Comparison of ENCODE assay signal across 20 cellular contexts in genomic region chr10:100391163-100392002, GRCh38. TPM values are rescaled to one million over a fixed set of nuclear protein-coding genes. Genes with fewer than 3 reads are reported as not detected.
DNase-seq lines count a peak whose midpoint lies in the region; ATAC-seq, FAIRE-seq and TF ChIP-seq lines count a peak whose summit lies in the region.
"Had no signal": no experiment of that assay in that cellular context is flagged by ENCODE, and none has a peak within 500 bp of the region (broad histone marks: within the 10 kb centered on the region; RNA-seq: fewer than 3 reads in every experiment).

No MANE protein-coding gene starts in this region.

- DNase-seq in activated CD4-positive, alpha-beta memory T cell treated with anti-CD3 and anti-CD28 coated beads for 36 hours = peak; percentile 16
- DNase-seq in activated CD4-positive, alpha-beta memory T cell treated with anti-CD3 and anti-CD28 coated beads, Interleukin-2, amount 10 ng/mL, durations not matched to agents 7 days and 5 days = no peak
- no peak for DNase-seq in A549 (ENCODE audit: low read depth in 1 of 2, low spot score in 1 of 2)
- DNase-seq in activated T-helper 2 cell treated with anti-CD3 and anti-CD28 coated beads, Interferon-gamma antibody, Interleukin-2, Interleukin-4, amounts not matched to agents 10 μg/mL and 5 μg/mL and 100 μg/mL, durations not matched to agents 14 hours and 24 hours and 36 hours (ENCODE audit: low spot score) = no peak
- DNase-seq in ovary = no peak
- DNase-seq in DMS79 treated with DMSO at 0.1 percent for 48 hours (lab: John Stamatoyannopoulos, UW) = no peak
- DNase-seq: GDM1, Karpas-422, MV-4-11, NCI-H1105 treated with DMSO at 0.1 percent for 48 hours, NCI-H1694 treated with DMSO at 0.1 percent for 48 hours, NCI-H2107, NCI-H446 treated with DMSO at 0.1 percent for 48 hours, NCI-H526 treated with DMSO at 0.1 percent for 48 hours, OCI-M1, SJCRH30 had no signal

- H3K27ac Mint-ChIP-seq in activated CD4-positive, alpha-beta memory T cell treated with anti-CD3 and anti-CD28 coated beads for 36 hours = peak overlapping the region; percentile 38
- H3K27ac Mint-ChIP-seq in activated CD4-positive, alpha-beta memory T cell treated with anti-CD3 and anti-CD28 coated beads, Interleukin-2, amount 10 ng/mL, durations not matched to agents 7 days and 5 days = no peak overlapping the region
- H3K27ac Mint-ChIP-seq in activated T-helper 2 cell treated with anti-CD3 and anti-CD28 coated beads, Interferon-gamma antibody, Interleukin-2, Interleukin-4, amounts not matched to agents 10 μg/mL and 5 μg/mL and 100 μg/mL, durations not matched to agents 14 hours and 24 hours and 36 hours = peak overlapping the region; percentile 43
- H3K27ac Mint-ChIP-seq: IgD-negative memory B cell had no signal

- intact Hi-C loops in activated CD4-positive, alpha-beta memory T cell treated with anti-CD3 and anti-CD28 coated beads for 36 hours (cut with micrococcal nuclease) = loop anchor here (1.0 kb wide), 1 partner anchor 18 kb away; no protein-coding TSS in a partner anchor
- intact Hi-C loops in activated T-helper 2 cell treated with anti-CD3 and anti-CD28 coated beads, Interferon-gamma antibody, Interleukin-2, Interleukin-4, amounts not matched to agents 10 μg/mL and 5 μg/mL and 100 μg/mL, durations not matched to agents 14 hours and 24 hours and 36 hours (cut with micrococcal nuclease) = loop anchor here (1.0 to 5.0 kb wide), 2 partner anchors 18 to 44 kb away; partner anchors contain the start of gene SCD
- intact Hi-C loops in ovary (cut with DNase I) = no loop called here

- H3K4me1 ChIP-seq in A549 = peaks cover 42% of the 10 kb centered on the region
- H3K4me1 ChIP-seq in ovary (ENCODE audit: insufficient read depth) = peaks cover 16% of the 10 kb centered on the region
- H3K4me1 ChIP-seq: SJCRH30 had no signal

- peaks cover 16% of the 10 kb centered on the region for H3K4me1 Mint-ChIP-seq in activated CD4-positive, alpha-beta memory T cell treated with anti-CD3 and anti-CD28 coated beads for 36 hours (ENCODE audit: low read depth)
- H3K4me1 Mint-ChIP-seq in activated CD4-positive, alpha-beta memory T cell treated with anti-CD3 and anti-CD28 coated beads, Interleukin-2, amount 10 ng/mL, durations not matched to agents 7 days and 5 days = peaks cover 18% of the 10 kb centered on the region
- H3K4me1 Mint-ChIP-seq in activated T-helper 2 cell treated with anti-CD3 and anti-CD28 coated beads, Interferon-gamma antibody, Interleukin-2, Interleukin-4, amounts not matched to agents 10 μg/mL and 5 μg/mL and 100 μg/mL, durations not matched to agents 14 hours and 24 hours and 36 hours (ENCODE audit: low read depth) = peaks cover 15% of the 10 kb centered on the region

- no peaks in the 10 kb centered on the region for H3K9me3 ChIP-seq in A549
- H3K9me3 ChIP-seq in ovary = peaks cover 0 to 9% of the 10 kb centered on the region in 2 donors
- H3K9me3 ChIP-seq: SJCRH30 had no signal

- POLR2A ChIA-PET in activated CD4-positive, alpha-beta memory T cell treated with anti-CD3 and anti-CD28 coated beads for 36 hours (lab: Charles Lee) = interaction anchor here (1.5 to 1.6 kb wide), 2 partner anchors 21 to 23 kb away, joined by 4 read pairs; no protein-coding TSS in a partner anchor
- POLR2A ChIA-PET in activated CD4-positive, alpha-beta memory T cell treated with anti-CD3 and anti-CD28 coated beads, Interleukin-2, amount 10 ng/mL, durations not matched to agents 7 days and 5 days (lab: Charles Lee) = interaction anchor here (0.7 to 2.0 kb wide), 3 partner anchors 18 to 44 kb away, joined by 3 to 10 read pairs (median 7); partner anchors contain the start of gene SCD
- POLR2A ChIA-PET in A549 (lab: Yijun Ruan, JAX) = interaction anchor here (1.7 kb wide), 1 partner anchor 18 kb away, joined by 5 read pairs; no protein-coding TSS in a partner anchor

- peak overlapping the region; percentile 44; the same call in 2 of the 3 replicates for H3K4me2 ChIP-seq in A549

- no peak for FAIRE-seq in A549 (lab: Jason Lieb, UNC)
- FAIRE-seq: H1, RCC 7860 had no signal

- no peaks in the 10 kb centered on the region for H3K9me3 Mint-ChIP-seq in activated CD4-positive, alpha-beta memory T cell treated with anti-CD3 and anti-CD28 coated beads for 36 hours
- H3K9me3 Mint-ChIP-seq in activated CD4-positive, alpha-beta memory T cell treated with anti-CD3 and anti-CD28 coated beads, Interleukin-2, amount 10 ng/mL, durations not matched to agents 7 days and 5 days = no peaks in the 10 kb centered on the region
- H3K9me3 Mint-ChIP-seq in activated T-helper 2 cell treated with anti-CD3 and anti-CD28 coated beads, Interferon-gamma antibody, Interleukin-2, Interleukin-4, amounts not matched to agents 10 μg/mL and 5 μg/mL and 100 μg/mL, durations not matched to agents 14 hours and 24 hours and 36 hours = no peaks in the 10 kb centered on the region

- TF ChIP-seq RAD21 in A549 (conservative IDR thresholded peaks at IDR 0.05 in 1 of 2, IDR thresholded peaks at IDR 0.05 in 1 of 2) = no peak

- TF ChIP-seq POLR2A in A549 (IDR thresholded peaks at IDR 0.05; ENCODE audit: low read length) (no peak), ovary (IDR thresholded peaks at IDR 0.05) (no peak)

- 84% methylated on average over 4 of the region's 4 CpGs for WGBS in A549 (ENCODE audit: missing lambda C conversion rate)
- 35 to 43% (median 39%) methylated on average over 4 of the region's 4 CpGs for WGBS in ovary, 3 donors

- H3K36me3 Mint-ChIP-seq in activated CD4-positive, alpha-beta memory T cell treated with anti-CD3 and anti-CD28 coated beads for 36 hours = peaks cover 8% of the 10 kb centered on the region
- peaks cover 16% of the 10 kb centered on the region for H3K36me3 Mint-ChIP-seq in activated CD4-positive, alpha-beta memory T cell treated with anti-CD3 and anti-CD28 coated beads, Interleukin-2, amount 10 ng/mL, durations not matched to agents 7 days and 5 days (ENCODE audit: low read depth)
- H3K36me3 Mint-ChIP-seq in activated T-helper 2 cell treated with anti-CD3 and anti-CD28 coated beads, Interferon-gamma antibody, Interleukin-2, Interleukin-4, amounts not matched to agents 10 μg/mL and 5 μg/mL and 100 μg/mL, durations not matched to agents 14 hours and 24 hours and 36 hours (ENCODE audit: low read depth) = peaks cover 12% of the 10 kb centered on the region
- H3K36me3 Mint-ChIP-seq: IgD-negative memory B cell had no signal

- H3K27ac ChIP-seq in A549 = peak overlapping the region; percentile 49 to 53; a peak in 3 of 6 replicates
- H3K27ac ChIP-seq in ovary = peak overlapping the region; percentile 51 to 72
- H3K27ac ChIP-seq: SJCRH30 had no signal

- CTCF ChIA-PET in activated CD4-positive, alpha-beta memory T cell treated with anti-CD3 and anti-CD28 coated beads for 36 hours (lab: Charles Lee) = interaction anchor here (1.4 kb wide), 1 partner anchor 21 kb away, joined by 4 read pairs; no protein-coding TSS in a partner anchor
- CTCF ChIA-PET in activated CD4-positive, alpha-beta memory T cell treated with anti-CD3 and anti-CD28 coated beads, Interleukin-2, amount 10 ng/mL, durations not matched to agents 7 days and 5 days (lab: Charles Lee) = interaction anchor here (0.8 to 1.3 kb wide), 2 partner anchors 21 to 55 kb away, joined by 3 to 5 read pairs; no protein-coding TSS in a partner anchor
- CTCF ChIA-PET in A549 (lab: Yijun Ruan, JAX) = interaction anchor here (0.8 to 1.3 kb wide), 3 partner anchors 43 to 52 kb away, joined by 3 read pairs; partner anchors contain the start of gene SCD

- no peaks in the 10 kb centered on the region for H3K27me3 Mint-ChIP-seq in activated CD4-positive, alpha-beta memory T cell treated with anti-CD3 and anti-CD28 coated beads for 36 hours
- no peaks in the 10 kb centered on the region for H3K27me3 Mint-ChIP-seq in activated CD4-positive, alpha-beta memory T cell treated with anti-CD3 and anti-CD28 coated beads, Interleukin-2, amount 10 ng/mL, durations not matched to agents 7 days and 5 days
- no peaks in the 10 kb centered on the region for H3K27me3 Mint-ChIP-seq in activated T-helper 2 cell treated with anti-CD3 and anti-CD28 coated beads, Interferon-gamma antibody, Interleukin-2, Interleukin-4, amounts not matched to agents 10 μg/mL and 5 μg/mL and 100 μg/mL, durations not matched to agents 14 hours and 24 hours and 36 hours (ENCODE audit: low read depth)

- H3K4me3 Mint-ChIP-seq in activated CD4-positive, alpha-beta memory T cell treated with anti-CD3 and anti-CD28 coated beads for 36 hours = no peak overlapping the region
- no peak overlapping the region for H3K4me3 Mint-ChIP-seq in activated CD4-positive, alpha-beta memory T cell treated with anti-CD3 and anti-CD28 coated beads, Interleukin-2, amount 10 ng/mL, durations not matched to agents 7 days and 5 days
- no peak overlapping the region for H3K4me3 Mint-ChIP-seq in activated T-helper 2 cell treated with anti-CD3 and anti-CD28 coated beads, Interferon-gamma antibody, Interleukin-2, Interleukin-4, amounts not matched to agents 10 μg/mL and 5 μg/mL and 100 μg/mL, durations not matched to agents 14 hours and 24 hours and 36 hours (ENCODE audit: low read depth)
- H3K4me3 Mint-ChIP-seq: IgD-negative memory B cell had no signal

- no peak overlapping the region for H3K4me3 ChIP-seq in A549
- H3K4me3 ChIP-seq in ovary = no peak overlapping the region
- H3K4me3 ChIP-seq: SJCRH30 had no signal

- ATAC-seq in A549 (no peak), HG02588 (IDR thresholded peaks at IDR 0.05; ENCODE audit: unreplicated experiment) (no peak)

- no peaks in the 10 kb centered on the region for H3K36me3 ChIP-seq in ovary
- H3K36me3 ChIP-seq: SJCRH30 had no signal

- no peak for TF ChIP-seq CTCF in A549 (IDR thresholded peaks at IDR 0.05)
- TF ChIP-seq CTCF in ovary (IDR thresholded peaks at IDR 0.05) = no peak

- H3K27me3 ChIP-seq in ovary = no peaks in the 10 kb centered on the region
- H3K27me3 ChIP-seq: SJCRH30 had no signal

- TF ChIP-seq EP300 in A549 (IDR thresholded peaks at IDR 0.05) (no peak), ovary (IDR thresholded peaks at IDR 0.05) (no peak)

RNA-seq across cellular contexts. Expression of gene SCD, which starts 44.4 kb away (rescaled TPM):
- 100 to 1,000 TPM; 156 to 158 TPM for total RNA-seq in activated CD4-positive, alpha-beta memory T cell treated with anti-CD3 and anti-CD28 coated beads for 36 hours
- 100 to 1,000 TPM; 198 to 202 TPM for total RNA-seq in activated CD4-positive, alpha-beta memory T cell treated with anti-CD3 and anti-CD28 coated beads, Interleukin-2, amount 10 ng/mL, durations not matched to agents 7 days and 5 days
- polyA plus RNA-seq in A549 (2011; rRNA removed) (329 and 348 TPM in 2 replicates), A549 (2017; fragmentation: RNase III; extraction: RNeasy Plus Mini Kit Qiagen cat#74134 plus additional on column Dnase treatment) (157 to 496 TPM (median 416 TPM) in 3 replicates), ovary (100 to 1,000 TPM in 1 of 2 donors, 10 to 100 TPM in 1; 21.1 to 274 TPM)
- polyA plus RNA-seq in A549 (2012; cell fraction: cytosol; rRNA removed) = 66.6 and 81.4 TPM in 2 replicates
- polyA plus RNA-seq in A549 (2012; cell fraction: nucleus; rRNA removed) = 73.4 and 80.0 TPM in 2 replicates
- 331 and 353 TPM in 2 replicates for polyA minus RNA-seq in A549 (2011; rRNA and poly(A)+ RNA removed)
- total RNA-seq in activated T-helper 2 cell treated with anti-CD3 and anti-CD28 coated beads, Interferon-gamma antibody, Interleukin-2, Interleukin-4, amounts not matched to agents 10 μg/mL and 5 μg/mL and 100 μg/mL, durations not matched to agents 14 hours and 24 hours and 36 hours = 273 and 278 TPM in 2 replicates
- 100 to 1,000 TPM in 2 of 7 donors, 10 to 100 TPM in 5; 21.6 to 302 (median 72.7) TPM for total RNA-seq in ovary

Comparison
In these comparisons a context has a peak if more than half of its experiments do, and no peak if none do; other contexts are left out.
1. intact Hi-C loops: an anchor here in activated CD4-positive, alpha-beta memory T cell treated with anti-CD3 and anti-CD28 coated beads for 36 hours (1.0 kb wide) and activated T-helper 2 cell treated with anti-CD3 and anti-CD28 coated beads, Interferon-gamma antibody, Interleukin-2, Interleukin-4, amounts not matched to agents 10 μg/mL and 5 μg/mL and 100 μg/mL, durations not matched to agents 14 hours and 24 hours and 36 hours (1.0 to 5.0 kb wide); none called in ovary.